ENCODE assay signal across 13 cellular contexts in genomic region chr10:32963102-32963501, GRCh38. TPM values are rescaled to one million over a fixed set of nuclear protein-coding genes. Genes with fewer than 3 reads are reported as not detected.
A peak's percentile ranks its signal among the peaks of the same experiment; 100 is the strongest.
DNase-seq lines count a peak whose midpoint lies in the region.
"Had no signal": no experiment of that assay in that cellular context is flagged by ENCODE, and none has a peak within 500 bp of the region (broad histone marks: within the 10 kb centered on the region; RNA-seq: fewer than 3 reads in every experiment).

No MANE protein-coding gene starts in this region.

- in situ Hi-C loops in GM23248 (cut with MboI) (no loop called here), G401 (cut with HindIII; ENCODE audit: low sequenced_read_pairs) (no loop called here)

- H3K27me3 ChIP-seq in GM23248 (replicated peaks; ENCODE audit: insufficient read depth): no peaks in the 10 kb centered on the region
- H3K27me3 ChIP-seq: upper lobe of left lung had no signal

- peak overlapping the region; percentile 96 for H3K27ac ChIP-seq in GM23248

- peak overlapping the region; percentile 80 for H3K4me2 ChIP-seq in GM23248 (ENCODE audit: unreplicated experiment)

- H3F3A ChIP-seq in GM23248 (ENCODE audit: insufficient read depth): peaks cover 50% of the 10 kb centered on the region

- no peaks in the 10 kb centered on the region for H3K9me3 ChIP-seq in GM23248 (ENCODE audit: low read depth)
- H3K9me3 ChIP-seq: upper lobe of left lung had no signal

- H4K20me1 ChIP-seq in GM23248 (ENCODE audit: insufficient read depth): no peaks in the 10 kb centered on the region

- no peaks in the 10 kb centered on the region for H3K9me2 ChIP-seq in GM23248 (ENCODE audit: insufficient read depth)

- peaks cover 47% of the 10 kb centered on the region for H3K4me1 ChIP-seq in GM23248 (ENCODE audit: insufficient read depth)

- DNase-seq in A172 (ENCODE audit: low spot score) (peak; percentile 71), GM23248 (peak; percentile 84), astrocyte of the hippocampus (ENCODE audit: low read depth, low spot score) (peak; percentile 56), kidney tubule cell (ENCODE audit: low spot score) (peak; percentile 53), G401 (ENCODE audit: low spot score) (no peak), Kasumi-1 (lab: John Stamatoyannopoulos, UW) (no peak), NCI-H1417 treated with DMSO at 0.1 percent for 48 hours (lab: John Stamatoyannopoulos, UW) (no peak), GF-D8 (lab: John Stamatoyannopoulos, UW) (no peak)
- DNase-seq: activated effector memory CD4-positive, alpha-beta T cell treated with Interleukin-2 at 50 U/mL for 16 hours; CD4-positive, CD25-positive, alpha-beta regulatory T cell; NCI-H2171; SHP77 treated with DMSO at 0.1 percent for 48 hours; upper lobe of left lung had no signal

- H3K36me3 ChIP-seq in GM23248 (ENCODE audit: low read depth): no peaks in the 10 kb centered on the region
- H3K36me3 ChIP-seq: upper lobe of left lung had no signal

- H3K4me3 ChIP-seq in GM23248: peak overlapping the region; percentile 53
- H3K4me3 ChIP-seq: upper lobe of left lung had no signal

- H3K9ac ChIP-seq in GM23248: peak overlapping the region; percentile 48

- H3K79me2 ChIP-seq in GM23248 (ENCODE audit: insufficient read depth): peaks cover 34% of the 10 kb centered on the region

- H2AFZ ChIP-seq in GM23248: peak overlapping the region; percentile 18; the same call in 1 of the 2 replicates

- WGBS in GM23248 (ENCODE audit: low coverage in 1 of 2, low lambda C conversion rate in 2 of 2, missing lambda C conversion rate in 2 of 2), 2 experiments: 2% methylated on average over 3 of the region's 3 CpGs

RNA-seq across cellular contexts. Expression of gene ITGB1, which starts 5.1 kb away (rescaled TPM):
- 1,202 and 1,616 TPM in 2 replicates for total RNA-seq in A172 (2014; rRNA removed; shearing (Covaris generic))
- 5,235 and 7,382 TPM in 2 replicates for total RNA-seq in GM23248 (2014; rRNA removed; shearing (Covaris generic))
- 3,297 and 3,318 TPM in 2 replicates for polyA plus RNA-seq in GM23248 (2016; fragmentation: Nextera tagmentation; extraction: Ambion mirVana)
- 306 and 444 TPM in 2 replicates for total RNA-seq in G401 (2014; rRNA removed; shearing (Covaris generic))

Comparison
In these comparisons a context has a peak if more than half of its experiments do, and no peak if none do; other contexts are left out.
1. DNase-seq: peak in A172 (single experiment), GM23248 (single experiment), astrocyte of the hippocampus (single experiment) and kidney tubule cell (single experiment); none in G401 (single experiment), Kasumi-1 (0 of 2), NCI-H1417 treated with DMSO at 0.1 percent for 48 hours (single experiment) and GF-D8 (single experiment).